11 cellular contexts compared by ENCODE assay signal in genomic region chr6:53301801-53302537, GRCh38. TPM values are rescaled to one million over a fixed set of nuclear protein-coding genes. Genes with fewer than 3 reads are reported as not detected.
DNase-seq lines count a peak whose midpoint lies in the region; ATAC-seq, FAIRE-seq and TF ChIP-seq lines count a peak whose summit lies in the region.
"Had no signal": no experiment of that assay in that cellular context is flagged by ENCODE, and none has a peak within 500 bp of the region (broad histone marks: within the 10 kb centered on the region; RNA-seq: fewer than 3 reads in every experiment).

No MANE protein-coding gene starts in this region.

- DNase-seq in CD8-positive, alpha-beta T cell = no peak
- DNase-seq in RCC 7860 (ENCODE audit: low spot score) (peak; percentile 8), endothelial cell (ENCODE audit: low spot score) (no peak), osteocyte (ENCODE audit: extremely low spot score, unreplicated experiment) (no peak), GDM1 (lab: John Stamatoyannopoulos, UW) (no peak)

- no peak for ATAC-seq in CD8-positive, alpha-beta T cell
- ATAC-seq in HG03280 (IDR thresholded peaks at IDR 0.05; ENCODE audit: unreplicated experiment) = no peak
- ATAC-seq in GM21367 (IDR thresholded peaks at IDR 0.05; ENCODE audit: unreplicated experiment) = no peak
- ATAC-seq in GM21390 (IDR thresholded peaks at IDR 0.05; ENCODE audit: unreplicated experiment) = no peak

- peak overlapping the region; percentile 89 for H3K27ac Mint-ChIP-seq in CD8-positive, alpha-beta T cell
- H3K27ac Mint-ChIP-seq in endothelial cell (ENCODE audit: unreplicated experiment) (peak overlapping the region; percentile 99), osteocyte (ENCODE audit: unreplicated experiment) (peak overlapping the region; percentile 85)

- H3K9me3 Mint-ChIP-seq in CD8-positive, alpha-beta T cell = no peaks in the 10 kb centered on the region
- no peaks in the 10 kb centered on the region for H3K9me3 Mint-ChIP-seq in endothelial cell (ENCODE audit: unreplicated experiment)
- no peaks in the 10 kb centered on the region for H3K9me3 Mint-ChIP-seq in osteocyte (ENCODE audit: unreplicated experiment)

- no peaks in the 10 kb centered on the region for H3K27me3 ChIP-seq in CD8-positive, alpha-beta T cell (ENCODE audit: insufficient read depth, low read length)
- H3K27me3 ChIP-seq: SJCRH30 had no signal

- H3K36me3 Mint-ChIP-seq in CD8-positive, alpha-beta T cell = peaks cover 4% of the 10 kb centered on the region
- H3K36me3 Mint-ChIP-seq in endothelial cell (ENCODE audit: low read depth, unreplicated experiment) (peaks cover 5% of the 10 kb centered on the region), osteocyte (ENCODE audit: unreplicated experiment) (no peaks in the 10 kb centered on the region)

- H3K27ac ChIP-seq in CD8-positive, alpha-beta T cell (ENCODE audit: low read depth, low read length) = no peak overlapping the region
- H3K27ac ChIP-seq: KMS-11, SJCRH30 had no signal

- H3K4me3 ChIP-seq in CD8-positive, alpha-beta T cell (ENCODE audit: low read depth, low read length) = no peak overlapping the region
- H3K4me3 ChIP-seq: SJCRH30 had no signal

- H3K4me1 Mint-ChIP-seq in CD8-positive, alpha-beta T cell (ENCODE audit: low read depth) = peaks cover 77% of the 10 kb centered on the region
- H3K4me1 Mint-ChIP-seq in endothelial cell (ENCODE audit: unreplicated experiment) = peaks cover 66% of the 10 kb centered on the region
- H3K4me1 Mint-ChIP-seq in osteocyte (ENCODE audit: unreplicated experiment) = peaks cover 42% of the 10 kb centered on the region

- no peak for FAIRE-seq in RCC 7860 (lab: Jason Lieb, UNC)
- FAIRE-seq: islet of Langerhans had no signal

- H3K4me3 Mint-ChIP-seq in CD8-positive, alpha-beta T cell = peak overlapping the region; percentile 66
- H3K4me3 Mint-ChIP-seq in endothelial cell (ENCODE audit: unreplicated experiment) (peak overlapping the region; percentile 34), osteocyte (ENCODE audit: unreplicated experiment) (no peak overlapping the region)

- POLR2A ChIA-PET in CD8-positive, alpha-beta T cell (lab: Charles Lee) = interaction anchor here (0.6 to 3.4 kb wide), 8 partner anchors 11 to 330 kb away, joined by 3 to 22 read pairs (median 6); partner anchors contain the start of gene ELOVL5

- CTCF ChIA-PET in CD8-positive, alpha-beta T cell (lab: Charles Lee) = interaction anchor here (1.0 to 3.1 kb wide), 13 partner anchors 10 to 182 kb away, joined by 3 to 23 read pairs (median 4); partner anchors contain the start of gene ELOVL5

- peaks cover 39% of the 10 kb centered on the region for H3K4me1 ChIP-seq in CD8-positive, alpha-beta T cell (ENCODE audit: insufficient read depth, low read length)

- H3K36me3 ChIP-seq in CD8-positive, alpha-beta T cell (ENCODE audit: insufficient read depth, low read length) = no peaks in the 10 kb centered on the region
- H3K36me3 ChIP-seq: SJCRH30 had no signal

- intact Hi-C loops in CD8-positive, alpha-beta T cell (cut with DNase I, micrococcal nuclease) = loop anchor here (1.0 to 10.0 kb wide), 6 partner anchors 8 to 493 kb away; partner anchors contain the start of genes ELOVL5 (in 1 of the 2) and LRRC1 (in 1 of the 2)

- no peaks in the 10 kb centered on the region for H3K27me3 Mint-ChIP-seq in CD8-positive, alpha-beta T cell (ENCODE audit: low read depth)
- H3K27me3 Mint-ChIP-seq in endothelial cell (ENCODE audit: unreplicated experiment) = peaks cover 8% of the 10 kb centered on the region
- no peaks in the 10 kb centered on the region for H3K27me3 Mint-ChIP-seq in osteocyte (ENCODE audit: unreplicated experiment)

- H3K9me3 ChIP-seq in CD8-positive, alpha-beta T cell (ENCODE audit: low read length) = no peaks in the 10 kb centered on the region
- H3K9me3 ChIP-seq: SJCRH30 had no signal

- TF ChIP-seq CTCF in CD8-positive, alpha-beta T cell (IDR thresholded peaks at IDR 0.05) = no peak
- TF ChIP-seq CTCF in endothelial cell (IDR thresholded peaks at IDR 0.05; ENCODE audit: unreplicated experiment) = no peak
- no peak for TF ChIP-seq CTCF in osteocyte (IDR thresholded peaks at IDR 0.05)

RNA-seq across cellular contexts. Expression of gene ELOVL5, which starts 46.8 kb away (rescaled TPM):
- 10 to 100 TPM; 79.1 to 82.7 TPM for total RNA-seq in CD8-positive, alpha-beta T cell
- total RNA-seq in endothelial cell (ENCODE audit: unreplicated experiment) (163 TPM), osteocyte (88.8 and 89.4 TPM in 2 replicates)
